ENCODE assay signal across 15 cellular contexts in genomic region chr17:6476061-6476833, GRCh38. TPM values are rescaled to one million over a fixed set of nuclear protein-coding genes. Genes with fewer than 3 reads are reported as not detected.
"Had no signal": no experiment of that assay in that cellular context is flagged by ENCODE, and none has a peak within 500 bp of the region (broad histone marks: within the 10 kb centered on the region; RNA-seq: fewer than 3 reads in every experiment).

No MANE protein-coding gene starts in this region.

- H3K27me3 Mint-ChIP-seq: memory B cell had no signal

- H3K9me3 Mint-ChIP-seq: activated naive CD4-positive, alpha-beta T cell treated with anti-CD3 and anti-CD28 coated beads for 36 hours; memory B cell; nephron progenitor cell had no signal

- DNase-seq: activated CD4-positive, alpha-beta T cell treated with anti-CD3 and anti-CD28 coated beads for 48 hours; activated CD8-positive, alpha-beta memory T cell treated with anti-CD3 and anti-CD28 coated beads, Interleukin-2, amount 50 U/mL, for 48 hours; activated CD8-positive, alpha-beta T cell treated with anti-CD3 and anti-CD28 coated beads, Interleukin-2, amount 10 ng/mL, durations not matched to agents 7 days and 5 days; activated naive CD4-positive, alpha-beta T cell treated with anti-CD3 and anti-CD28 coated beads for 36 hours; effector CD8-positive, alpha-beta T cell; glutamatergic neuron; left colon; stomach; T-helper 1 cell; thyroid gland had no signal

- ATAC-seq: activated CD8-positive, alpha-beta T cell treated with anti-CD3 and anti-CD28 coated beads, Interleukin-2, amount 10 ng/mL, durations not matched to agents 7 days and 5 days; left colon had no signal

- H3K27ac Mint-ChIP-seq: activated CD8-positive, alpha-beta T cell treated with anti-CD3 and anti-CD28 coated beads, Interleukin-2, amount 10 ng/mL, durations not matched to agents 7 days and 5 days; activated naive CD4-positive, alpha-beta T cell treated with anti-CD3 and anti-CD28 coated beads for 36 hours; memory B cell; nephron progenitor cell had no signal

- H3K36me3 Mint-ChIP-seq: memory B cell had no signal

- H3K4me3 Mint-ChIP-seq: activated CD8-positive, alpha-beta T cell treated with anti-CD3 and anti-CD28 coated beads, Interleukin-2, amount 10 ng/mL, durations not matched to agents 7 days and 5 days; activated naive CD4-positive, alpha-beta T cell treated with anti-CD3 and anti-CD28 coated beads for 36 hours; memory B cell; nephron progenitor cell had no signal

RNA-seq across cellular contexts. Expression of gene PIMREG, which starts 32.0 kb away (rescaled TPM):
- total RNA-seq: cardiac septum, thyroid gland had no signal

RNA-seq across cellular contexts. Expression of gene AIPL1, which starts 41.3 kb away (rescaled TPM):
- total RNA-seq: activated CD8-positive, alpha-beta T cell treated with anti-CD3 and anti-CD28 coated beads, Interleukin-2, amount 10 ng/mL, durations not matched to agents 7 days and 5 days; activated naive CD4-positive, alpha-beta T cell treated with anti-CD3 and anti-CD28 coated beads for 36 hours; cardiac septum; left colon; osteocyte; stomach; thyroid gland; vagina had no signal
